Comparison of ENCODE assay signal across 1 cellular context in genomic region chr13:54742984-54743383, GRCh38.
A peak's percentile ranks its signal among the peaks of the same experiment; 100 is the strongest.
TF ChIP-seq lines count a peak whose summit lies in the region.

No MANE protein-coding gene starts in this region.

TF ChIP-seq in HEK293, 187 proteins besides CTCF, POLR2A, EP300 and RAD21 (continued from another document):
- TF ChIP-seq YY1 (tag by site-specific recombination; IDR thresholded peaks at IDR 0.05) (0 out of 2 replicates have a peak, but pooled peaks have one; percentile 47), ZNF488 (tag by site-specific recombination; IDR thresholded peaks at IDR 0.05) (peak; percentile 79), ZNF544 (tag by site-specific recombination; IDR thresholded peaks at IDR 0.05) (no peak), ZNF561 (tag by site-specific recombination; IDR thresholded peaks at IDR 0.05; ENCODE audit: borderline replicate concordance) (peak; percentile 95), ZBTB21 (tag by site-specific recombination; IDR thresholded peaks at IDR 0.05) (0 out of 2 replicates have a peak, but pooled peaks have one; percentile 12), ZNF18 (tag by site-specific recombination; IDR thresholded peaks at IDR 0.05) (0 out of 2 replicates have a peak, but pooled peaks have one; percentile 33), ZNF404 (tag by site-specific recombination; IDR thresholded peaks at IDR 0.05) (no peak), ZFP69B (tag by site-specific recombination; IDR thresholded peaks at IDR 0.05) (peak; percentile 56; the same call in 1 of the 2 replicates), ZNF184 (tag by site-specific recombination; IDR thresholded peaks at IDR 0.05) (no peak), ZBTB44 (tag by site-specific recombination; IDR thresholded peaks at IDR 0.05) (peak; percentile 54), ZBTB17 (tag by site-specific recombination; IDR thresholded peaks at IDR 0.05) (0 out of 2 replicates have a peak, but pooled peaks have one; percentile 40), KLF8 (tag by site-specific recombination; IDR thresholded peaks at IDR 0.05) (peak; percentile 43; the same call in 1 of the 2 replicates), ZNF112 (tag by site-specific recombination; IDR thresholded peaks at IDR 0.05) (no peak), KLF10 (tag by site-specific recombination; IDR thresholded peaks at IDR 0.05) (peak; percentile 61; the same call in 1 of the 2 replicates), GFI1B (tag by site-specific recombination; IDR thresholded peaks at IDR 0.05) (peak; percentile 36; the same call in 1 of the 2 replicates), PRDM6 (tag by site-specific recombination; IDR thresholded peaks at IDR 0.05) (peak; percentile 97), ZNF654 (tag by site-specific recombination; IDR thresholded peaks at IDR 0.05; ENCODE audit: low read depth) (0 out of 2 replicates have a peak, but pooled peaks have one; percentile 3), GLI2 (tag by site-specific recombination; IDR thresholded peaks at IDR 0.05; ENCODE audit: borderline replicate concordance, low read depth) (peak; percentile 88), YY2 (tag by site-specific recombination; IDR thresholded peaks at IDR 0.05) (no peak), ZBTB1 (tag by site-specific recombination; IDR thresholded peaks at IDR 0.05) (no peak), MZF1 (tag by site-specific recombination; IDR thresholded peaks at IDR 0.05; ENCODE audit: borderline replicate concordance) (no peak), SCRT1 (tag by site-specific recombination; IDR thresholded peaks at IDR 0.05; ENCODE audit: borderline replicate concordance) (no peak), HIC1 (tag by site-specific recombination; IDR thresholded peaks at IDR 0.05) (peak; percentile 74), ZNF843 (tag by site-specific recombination; IDR thresholded peaks at IDR 0.05) (peak; percentile 74), TRIM28 (IDR thresholded peaks at IDR 0.05; ENCODE audit: borderline replicate concordance, low read length) (peak; percentile 29; the same call in 1 of the 2 replicates), ZNF280D (tag by site-specific recombination; IDR thresholded peaks at IDR 0.05) (no peak), ZNF274 (IDR thresholded peaks at IDR 0.05; ENCODE audit: low read length) (no peak), ZNF274 (tag by site-specific recombination; IDR thresholded peaks at IDR 0.05; ENCODE audit: borderline replicate concordance) (no peak), ZNF433 (tag by site-specific recombination; IDR thresholded peaks at IDR 0.05; ENCODE audit: low read depth) (no peak)
